Comparison of ENCODE assay signal across 8 cellular contexts in genomic region chr1:35564037-35564883, GRCh38. TPM values are rescaled to one million over a fixed set of nuclear protein-coding genes. Genes with fewer than 3 reads are reported as not detected.
DNase-seq lines count a peak whose midpoint lies in the region; ATAC-seq and TF ChIP-seq lines count a peak whose summit lies in the region.

No MANE protein-coding gene starts in this region.

- H3K79me2 ChIP-seq in H9 (ENCODE audit: insufficient read depth, low read length) = no peaks in the 10 kb centered on the region

- H3K4ac ChIP-seq in H9 (ENCODE audit: low read depth, low read length) = no peak overlapping the region

- peak; percentile 61 for ATAC-seq in central memory CD8-positive, alpha-beta T cell (replicated peaks; ENCODE audit: extremely low read depth, poor library complexity, severe bottlenecking)
- peak; percentile 59 for ATAC-seq in left lobe of liver
- no peak for ATAC-seq in HG02763 (IDR thresholded peaks at IDR 0.05; ENCODE audit: unreplicated experiment)

- DNase-seq in CD14-positive monocyte (ENCODE audit: low spot score) = peak; percentile 73
- peak; percentile 84 for DNase-seq in H9
- peak; percentile 59 for DNase-seq in NCI-H345 (lab: John Stamatoyannopoulos, UW)
- peak; percentile 82 for DNase-seq in activated CD4-positive, CD25-positive, alpha-beta regulatory T cell treated with anti-CD3 and anti-CD28 coated beads, Interleukin-2, amount 50 U/mL, for 72 hours
- peak; percentile 59 to 77 for DNase-seq in central memory CD8-positive, alpha-beta T cell (ENCODE audit: low spot score in 2 of 2)
- peak; percentile 75 for DNase-seq in left lobe of liver (ENCODE audit: low spot score)
- peak; percentile 75 to 85 for DNase-seq in stimulated activated CD4-positive, alpha-beta T cell treated with anti-CD3 and anti-CD28 coated beads, Interleukin-4, amount 100 ng/mL, for 48 hours (ENCODE audit: low read depth in 2 of 2)

- intact Hi-C loops in CD14-positive monocyte (cut with micrococcal nuclease) = loop anchor here in 1 of 2 donors (5.0 kb wide), 1 partner anchor 208 kb away; no protein-coding TSS in a partner anchor

- H4K8ac ChIP-seq in H9 (replicated peaks; ENCODE audit: insufficient read length, low read depth, low read length) = no peak overlapping the region

- H3K36me3 Mint-ChIP-seq in CD14-positive monocyte (peaks cover 53 to 61% of the 10 kb centered on the region in 2 donors), H9 (ENCODE audit: insufficient read depth in 1 of 3, low read depth in 3 of 3) (peaks cover 27 to 66% (median 52%) of the 10 kb centered on the region in 3 experiments)
- H3K36me3 Mint-ChIP-seq in central memory CD8-positive, alpha-beta T cell (ENCODE audit: insufficient read depth) = peaks cover 10% of the 10 kb centered on the region

- no peak overlapping the region for H4K91ac ChIP-seq in H9 (ENCODE audit: insufficient read length, low read depth, low read length)

- no peaks in the 10 kb centered on the region for H3K9me3 Mint-ChIP-seq in CD14-positive monocyte
- no peaks in the 10 kb centered on the region; a peak in 1 of 5 replicates for H3K9me3 Mint-ChIP-seq in H9
- H3K9me3 Mint-ChIP-seq in central memory CD8-positive, alpha-beta T cell = no peaks in the 10 kb centered on the region

- no peak overlapping the region for H2BK5ac ChIP-seq in H9 (ENCODE audit: insufficient read length, low read length)

- H3K27me3 Mint-ChIP-seq in CD14-positive monocyte (ENCODE audit: low read depth in 3 of 3) (no peaks in the 10 kb centered on the region), H9 (ENCODE audit: low read depth) (peaks cover 11% of the 10 kb centered on the region)
- no peaks in the 10 kb centered on the region for H3K27me3 Mint-ChIP-seq in central memory CD8-positive, alpha-beta T cell

- H3K27ac ChIP-seq in H9 (ENCODE audit: insufficient read length, low read depth, low read length) = no peak overlapping the region

- no peak overlapping the region for H2BK15ac ChIP-seq in H9 (ENCODE audit: low read depth, low read length)

- H3K9ac ChIP-seq in H9 (ENCODE audit: extremely low read depth, insufficient read length, low read length) = no peak overlapping the region

- H4K5ac ChIP-seq in H9 (ENCODE audit: insufficient read length, low read depth, low read length) = no peak overlapping the region

- H3K27me3 ChIP-seq in H9 (ENCODE audit: insufficient read depth, low read length) = peaks cover 2% of the 10 kb centered on the region; the same call in 1 of the 2 replicates

- no peaks in the 10 kb centered on the region for H3K9me3 ChIP-seq in H9 (ENCODE audit: control insufficient read depth, low read depth, low read length)

- no peak overlapping the region for H3K14ac ChIP-seq in H9 (ENCODE audit: insufficient read depth, low read length)

- no peak overlapping the region for H2BK20ac ChIP-seq in H9 (ENCODE audit: low read depth, low read length, poor library complexity, severe bottlenecking)

- no peaks in the 10 kb centered on the region for H3K4me1 ChIP-seq in H9 (ENCODE audit: insufficient read depth, low read length)

- H2BK12ac ChIP-seq in H9 (ENCODE audit: insufficient read length, low read depth, low read length) = no peak overlapping the region

- peak overlapping the region in 2 of 7 donors; percentile 43 to 59 for H3K27ac Mint-ChIP-seq in CD14-positive monocyte
- H3K27ac Mint-ChIP-seq in H9 = peak overlapping the region in 2 of 3 experiments; percentile 56 to 97; a peak in 4 of 7 replicates
- H3K27ac Mint-ChIP-seq in central memory CD8-positive, alpha-beta T cell (ENCODE audit: low read depth) = no peak overlapping the region

- WGBS in H9 (ENCODE audit: extremely low coverage, insufficient read length, low lambda C conversion rate) = no CpG with 5 or more reads among the region's 9 CpGs

- H3K23me2 ChIP-seq in H9 (ENCODE audit: insufficient read length, low read depth, low read length, poor library complexity, severe bottlenecking) = no peaks in the 10 kb centered on the region

- H2AK5ac ChIP-seq in H9 (ENCODE audit: insufficient read length, low read length) = no peak overlapping the region

- H3K56ac ChIP-seq in H9 (ENCODE audit: insufficient read length, low read depth, low read length) = no peak overlapping the region

- no peak overlapping the region for H3K4me3 Mint-ChIP-seq in CD14-positive monocyte
- no peak overlapping the region for H3K4me3 Mint-ChIP-seq in H9
- no peak overlapping the region for H3K4me3 Mint-ChIP-seq in central memory CD8-positive, alpha-beta T cell

- no peak overlapping the region for H3K18ac ChIP-seq in H9 (ENCODE audit: insufficient read length, low read depth, low read length)

- H3T11ph ChIP-seq in H9 (ENCODE audit: low read length) = no peak overlapping the region

- peaks cover 34% of the 10 kb centered on the region for H3K4me1 Mint-ChIP-seq in CD14-positive monocyte
- H3K4me1 Mint-ChIP-seq in H9 = peaks cover 11 to 13% of the 10 kb centered on the region in 2 experiments
- H3K4me1 Mint-ChIP-seq in central memory CD8-positive, alpha-beta T cell = peaks cover 51% of the 10 kb centered on the region

- no peak overlapping the region for H3K23ac ChIP-seq in H9 (ENCODE audit: insufficient read length, low read depth, low read length)

- no peak overlapping the region for H2BK120ac ChIP-seq in H9 (ENCODE audit: low read depth, low read length, poor library complexity, severe bottlenecking)

- H4K20me1 ChIP-seq in H9 (ENCODE audit: control insufficient read depth, insufficient read depth, insufficient read length) = no peaks in the 10 kb centered on the region

- no peak overlapping the region for H2AFZ ChIP-seq in H9 (ENCODE audit: low read length)

- no peaks in the 10 kb centered on the region for H3K79me1 ChIP-seq in H9 (ENCODE audit: insufficient read depth, low read depth, low read length, poor library complexity, severe bottlenecking)

- H3K4me2 ChIP-seq in H9 (ENCODE audit: insufficient read depth, insufficient read length, low read length) = no peak overlapping the region

- TF ChIP-seq CTCF in CD14-positive monocyte (IDR thresholded peaks at IDR 0.05) (peak; percentile 82), H9 (conservative IDR thresholded peaks at IDR 0.05) (peak; percentile 87)

RNA-seq across cellular contexts. Expression of gene NCDN, which starts 6.7 kb away (rescaled TPM):
- polyA plus RNA-seq in CD14-positive monocyte = 1 to 10 TPM; 5.0 to 7.0 TPM
- 44.2 and 48.4 TPM in 2 replicates for total RNA-seq in H9 (2021)
- total RNA-seq in left lobe of liver = 7.0 TPM

RNA-seq across cellular contexts. Expression of gene KIAA0319L, which starts 7.1 kb away (rescaled TPM):
- 10 to 100 TPM; 20.6 to 28.6 TPM for polyA plus RNA-seq in CD14-positive monocyte
- total RNA-seq in H9 (2021) = 44.2 and 46.4 TPM in 2 replicates
- 49.2 TPM for total RNA-seq in left lobe of liver

RNA-seq across cellular contexts. Expression of gene TFAP2E, which starts 8.9 kb away (rescaled TPM):
- 1 to 10 TPM in 1 of 2 donors, under 1 TPM in 1; 0.77 to 1.5 TPM for polyA plus RNA-seq in CD14-positive monocyte
- total RNA-seq in H9 (2021) (0.70 and 0.75 TPM in 2 replicates), left lobe of liver (0.13 TPM)
